1 cellular context compared by ENCODE assay signal in the genomic region with DNA sequence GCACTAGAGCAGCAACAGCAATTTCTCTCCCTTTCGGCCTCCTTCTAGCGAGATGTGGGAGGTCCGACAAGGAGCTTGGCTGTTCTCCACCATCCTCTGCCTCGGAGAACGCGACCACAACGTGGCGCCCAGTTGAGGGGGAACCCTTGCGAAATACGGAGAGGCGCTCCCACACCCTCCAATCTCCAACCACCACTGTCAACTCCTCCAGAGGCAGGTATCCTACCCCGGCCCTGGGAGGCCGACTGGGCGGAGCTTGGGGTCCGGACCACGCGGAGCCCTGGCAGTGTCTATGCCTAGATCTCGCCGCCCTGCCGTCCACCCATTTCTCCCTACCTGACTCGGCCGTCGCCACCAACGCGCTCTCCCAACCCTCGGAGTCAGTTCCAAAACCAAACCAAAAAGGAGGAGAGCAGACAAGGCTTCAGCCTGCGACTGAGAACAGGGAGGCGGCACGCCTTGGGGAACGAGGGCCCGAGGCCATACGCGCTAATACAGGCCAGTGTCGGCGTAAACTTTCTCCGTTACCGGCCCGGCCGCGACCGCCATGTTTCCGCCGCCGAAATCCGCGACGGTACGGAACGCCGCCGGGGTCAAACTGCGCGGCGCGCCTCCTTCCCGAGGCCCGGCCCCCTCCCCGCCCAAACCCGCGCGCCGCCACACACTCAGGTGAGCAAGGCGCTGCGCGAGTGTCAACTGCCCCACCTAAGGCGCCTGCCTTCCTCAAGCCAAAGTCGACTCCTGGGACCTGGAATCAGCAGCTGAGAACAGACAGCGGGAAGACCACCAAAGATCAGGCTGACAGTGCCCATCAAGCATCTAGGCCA.
TF ChIP-seq lines count a peak whose summit lies in the region.

A gene with protein sequence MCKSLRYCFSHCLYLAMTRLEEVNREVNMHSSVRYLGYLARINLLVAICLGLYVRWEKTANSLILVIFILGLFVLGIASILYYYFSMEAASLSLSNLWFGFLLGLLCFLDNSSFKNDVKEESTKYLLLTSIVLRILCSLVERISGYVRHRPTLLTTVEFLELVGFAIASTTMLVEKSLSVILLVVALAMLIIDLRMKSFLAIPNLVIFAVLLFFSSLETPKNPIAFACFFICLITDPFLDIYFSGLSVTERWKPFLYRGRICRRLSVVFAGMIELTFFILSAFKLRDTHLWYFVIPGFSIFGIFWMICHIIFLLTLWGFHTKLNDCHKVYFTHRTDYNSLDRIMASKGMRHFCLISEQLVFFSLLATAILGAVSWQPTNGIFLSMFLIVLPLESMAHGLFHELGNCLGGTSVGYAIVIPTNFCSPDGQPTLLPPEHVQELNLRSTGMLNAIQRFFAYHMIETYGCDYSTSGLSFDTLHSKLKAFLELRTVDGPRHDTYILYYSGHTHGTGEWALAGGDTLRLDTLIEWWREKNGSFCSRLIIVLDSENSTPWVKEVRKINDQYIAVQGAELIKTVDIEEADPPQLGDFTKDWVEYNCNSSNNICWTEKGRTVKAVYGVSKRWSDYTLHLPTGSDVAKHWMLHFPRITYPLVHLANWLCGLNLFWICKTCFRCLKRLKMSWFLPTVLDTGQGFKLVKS (minus strand): TSS at position 570 of the 827 bp plus-strand sequence. CDS start 5,568 bp downstream, outside the sequence.

TF ChIP-seq in HepG2, 621 proteins besides CTCF, POLR2A, EP300 and RAD21 (continued from another document and continues in another):
- TF ChIP-seq, protein P1, sequence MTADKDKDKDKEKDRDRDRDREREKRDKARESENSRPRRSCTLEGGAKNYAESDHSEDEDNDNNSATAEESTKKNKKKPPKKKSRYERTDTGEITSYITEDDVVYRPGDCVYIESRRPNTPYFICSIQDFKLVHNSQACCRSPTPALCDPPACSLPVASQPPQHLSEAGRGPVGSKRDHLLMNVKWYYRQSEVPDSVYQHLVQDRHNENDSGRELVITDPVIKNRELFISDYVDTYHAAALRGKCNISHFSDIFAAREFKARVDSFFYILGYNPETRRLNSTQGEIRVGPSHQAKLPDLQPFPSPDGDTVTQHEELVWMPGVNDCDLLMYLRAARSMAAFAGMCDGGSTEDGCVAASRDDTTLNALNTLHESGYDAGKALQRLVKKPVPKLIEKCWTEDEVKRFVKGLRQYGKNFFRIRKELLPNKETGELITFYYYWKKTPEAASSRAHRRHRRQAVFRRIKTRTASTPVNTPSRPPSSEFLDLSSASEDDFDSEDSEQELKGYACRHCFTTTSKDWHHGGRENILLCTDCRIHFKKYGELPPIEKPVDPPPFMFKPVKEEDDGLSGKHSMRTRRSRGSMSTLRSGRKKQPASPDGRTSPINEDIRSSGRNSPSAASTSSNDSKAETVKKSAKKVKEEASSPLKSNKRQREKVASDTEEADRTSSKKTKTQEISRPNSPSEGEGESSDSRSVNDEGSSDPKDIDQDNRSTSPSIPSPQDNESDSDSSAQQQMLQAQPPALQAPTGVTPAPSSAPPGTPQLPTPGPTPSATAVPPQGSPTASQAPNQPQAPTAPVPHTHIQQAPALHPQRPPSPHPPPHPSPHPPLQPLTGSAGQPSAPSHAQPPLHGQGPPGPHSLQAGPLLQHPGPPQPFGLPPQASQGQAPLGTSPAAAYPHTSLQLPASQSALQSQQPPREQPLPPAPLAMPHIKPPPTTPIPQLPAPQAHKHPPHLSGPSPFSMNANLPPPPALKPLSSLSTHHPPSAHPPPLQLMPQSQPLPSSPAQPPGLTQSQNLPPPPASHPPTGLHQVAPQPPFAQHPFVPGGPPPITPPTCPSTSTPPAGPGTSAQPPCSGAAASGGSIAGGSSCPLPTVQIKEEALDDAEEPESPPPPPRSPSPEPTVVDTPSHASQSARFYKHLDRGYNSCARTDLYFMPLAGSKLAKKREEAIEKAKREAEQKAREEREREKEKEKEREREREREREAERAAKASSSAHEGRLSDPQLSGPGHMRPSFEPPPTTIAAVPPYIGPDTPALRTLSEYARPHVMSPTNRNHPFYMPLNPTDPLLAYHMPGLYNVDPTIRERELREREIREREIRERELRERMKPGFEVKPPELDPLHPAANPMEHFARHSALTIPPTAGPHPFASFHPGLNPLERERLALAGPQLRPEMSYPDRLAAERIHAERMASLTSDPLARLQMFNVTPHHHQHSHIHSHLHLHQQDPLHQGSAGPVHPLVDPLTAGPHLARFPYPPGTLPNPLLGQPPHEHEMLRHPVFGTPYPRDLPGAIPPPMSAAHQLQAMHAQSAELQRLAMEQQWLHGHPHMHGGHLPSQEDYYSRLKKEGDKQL (CRISPR knock-in tag; IDR thresholded peaks at IDR 0.05; ENCODE audit: low read depth): no peak; the same call in 1 of the 2 replicates
- TF ChIP-seq ZNF282 (IDR thresholded peaks at IDR 0.05; ENCODE audit: partially characterized antibody) (no peak), CEBPG (CRISPR knock-in tag; IDR thresholded peaks at IDR 0.05) (peak; percentile 76), CCAR2 (optimal IDR thresholded peaks at IDR 0.05; ENCODE audit: low read depth, low read length) (no peak), KDM2A (CRISPR knock-in tag; IDR thresholded peaks at IDR 0.05; ENCODE audit: borderline replicate concordance, low read depth) (peak; percentile 92), ZNF430 (CRISPR knock-in tag; IDR thresholded peaks at IDR 0.05) (0 out of 2 replicates have a peak, but pooled peaks have one; percentile 34), CBX2 (IDR thresholded peaks at IDR 0.05; ENCODE audit: low read depth, low read length) (no peak), CBX2 (CRISPR knock-in tag; IDR thresholded peaks at IDR 0.05; ENCODE audit: low read depth) (no peak), MLX (CRISPR knock-in tag; IDR thresholded peaks at IDR 0.05) (no peak), RARG (CRISPR knock-in tag; IDR thresholded peaks at IDR 0.05; ENCODE audit: low read depth) (no peak), ZNF850 (CRISPR knock-in tag; conservative IDR thresholded peaks at IDR 0.05) (no peak), PLRG1 (conservative IDR thresholded peaks at IDR 0.05) (no peak), MBD4 (IDR thresholded peaks at IDR 0.05; ENCODE audit: borderline replicate concordance, low read length) (no peak), THAP11 (CRISPR knock-in tag; IDR thresholded peaks at IDR 0.05) (peak; percentile 73), ZNF256 (CRISPR knock-in tag; conservative IDR thresholded peaks at IDR 0.05) (no peak), SP2 (CRISPR knock-in tag; IDR thresholded peaks at IDR 0.05) (no peak), ZNF101 (CRISPR knock-in tag; IDR thresholded peaks at IDR 0.05; ENCODE audit: borderline replicate concordance, low read depth) (no peak), ATF7 (IDR thresholded peaks at IDR 0.05) (no peak), ATF7 (CRISPR knock-in tag; IDR thresholded peaks at IDR 0.05) (no peak), ZNF790 (CRISPR knock-in tag; IDR thresholded peaks at IDR 0.05; ENCODE audit: borderline replicate concordance) (peak; percentile 47; the same call in 1 of the 2 replicates), ATF4 (CRISPR knock-in tag; IDR thresholded peaks at IDR 0.05) (no peak), TOE1 (CRISPR knock-in tag; IDR thresholded peaks at IDR 0.05) (no peak), RFXANK (CRISPR knock-in tag; IDR thresholded peaks at IDR 0.05) (no peak), JARID2 (CRISPR knock-in tag; IDR thresholded peaks at IDR 0.05; ENCODE audit: insufficient replicate concordance) (no peak), ZNF460 (CRISPR knock-in tag; IDR thresholded peaks at IDR 0.05; ENCODE audit: borderline replicate concordance) (no peak), ATF1 (CRISPR knock-in tag; IDR thresholded peaks at IDR 0.05) (no peak), ZNF550 (CRISPR knock-in tag; IDR thresholded peaks at IDR 0.05; ENCODE audit: borderline replicate concordance) (no peak), TEF (CRISPR knock-in tag; IDR thresholded peaks at IDR 0.05) (no peak)
- TF ChIP-seq, protein P2, sequence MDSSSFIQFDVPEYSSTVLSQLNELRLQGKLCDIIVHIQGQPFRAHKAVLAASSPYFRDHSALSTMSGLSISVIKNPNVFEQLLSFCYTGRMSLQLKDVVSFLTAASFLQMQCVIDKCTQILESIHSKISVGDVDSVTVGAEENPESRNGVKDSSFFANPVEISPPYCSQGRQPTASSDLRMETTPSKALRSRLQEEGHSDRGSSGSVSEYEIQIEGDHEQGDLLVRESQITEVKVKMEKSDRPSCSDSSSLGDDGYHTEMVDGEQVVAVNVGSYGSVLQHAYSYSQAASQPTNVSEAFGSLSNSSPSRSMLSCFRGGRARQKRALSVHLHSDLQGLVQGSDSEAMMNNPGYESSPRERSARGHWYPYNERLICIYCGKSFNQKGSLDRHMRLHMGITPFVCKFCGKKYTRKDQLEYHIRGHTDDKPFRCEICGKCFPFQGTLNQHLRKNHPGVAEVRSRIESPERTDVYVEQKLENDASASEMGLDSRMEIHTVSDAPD (CRISPR knock-in tag; IDR thresholded peaks at IDR 0.05): peak; percentile 78; the same call in 1 of the 2 replicates
- TF ChIP-seq, protein P3, sequence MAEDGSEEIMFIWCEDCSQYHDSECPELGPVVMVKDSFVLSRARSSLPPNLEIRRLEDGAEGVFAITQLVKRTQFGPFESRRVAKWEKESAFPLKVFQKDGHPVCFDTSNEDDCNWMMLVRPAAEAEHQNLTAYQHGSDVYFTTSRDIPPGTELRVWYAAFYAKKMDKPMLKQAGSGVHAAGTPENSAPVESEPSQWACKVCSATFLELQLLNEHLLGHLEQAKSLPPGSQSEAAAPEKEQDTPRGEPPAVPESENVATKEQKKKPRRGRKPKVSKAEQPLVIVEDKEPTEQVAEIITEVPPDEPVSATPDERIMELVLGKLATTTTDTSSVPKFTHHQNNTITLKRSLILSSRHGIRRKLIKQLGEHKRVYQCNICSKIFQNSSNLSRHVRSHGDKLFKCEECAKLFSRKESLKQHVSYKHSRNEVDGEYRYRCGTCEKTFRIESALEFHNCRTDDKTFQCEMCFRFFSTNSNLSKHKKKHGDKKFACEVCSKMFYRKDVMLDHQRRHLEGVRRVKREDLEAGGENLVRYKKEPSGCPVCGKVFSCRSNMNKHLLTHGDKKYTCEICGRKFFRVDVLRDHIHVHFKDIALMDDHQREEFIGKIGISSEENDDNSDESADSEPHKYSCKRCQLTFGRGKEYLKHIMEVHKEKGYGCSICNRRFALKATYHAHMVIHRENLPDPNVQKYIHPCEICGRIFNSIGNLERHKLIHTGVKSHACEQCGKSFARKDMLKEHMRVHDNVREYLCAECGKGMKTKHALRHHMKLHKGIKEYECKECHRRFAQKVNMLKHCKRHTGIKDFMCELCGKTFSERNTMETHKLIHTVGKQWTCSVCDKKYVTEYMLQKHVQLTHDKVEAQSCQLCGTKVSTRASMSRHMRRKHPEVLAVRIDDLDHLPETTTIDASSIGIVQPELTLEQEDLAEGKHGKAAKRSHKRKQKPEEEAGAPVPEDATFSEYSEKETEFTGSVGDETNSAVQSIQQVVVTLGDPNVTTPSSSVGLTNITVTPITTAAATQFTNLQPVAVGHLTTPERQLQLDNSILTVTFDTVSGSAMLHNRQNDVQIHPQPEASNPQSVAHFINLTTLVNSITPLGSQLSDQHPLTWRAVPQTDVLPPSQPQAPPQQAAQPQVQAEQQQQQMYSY (CRISPR knock-in tag; IDR thresholded peaks at IDR 0.05): no peak
- TF ChIP-seq, protein P4, sequence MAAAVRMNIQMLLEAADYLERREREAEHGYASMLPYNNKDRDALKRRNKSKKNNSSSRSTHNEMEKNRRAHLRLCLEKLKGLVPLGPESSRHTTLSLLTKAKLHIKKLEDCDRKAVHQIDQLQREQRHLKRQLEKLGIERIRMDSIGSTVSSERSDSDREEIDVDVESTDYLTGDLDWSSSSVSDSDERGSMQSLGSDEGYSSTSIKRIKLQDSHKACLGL (CRISPR knock-in tag; IDR thresholded peaks at IDR 0.05): no peak
- TF ChIP-seq, protein P5, sequence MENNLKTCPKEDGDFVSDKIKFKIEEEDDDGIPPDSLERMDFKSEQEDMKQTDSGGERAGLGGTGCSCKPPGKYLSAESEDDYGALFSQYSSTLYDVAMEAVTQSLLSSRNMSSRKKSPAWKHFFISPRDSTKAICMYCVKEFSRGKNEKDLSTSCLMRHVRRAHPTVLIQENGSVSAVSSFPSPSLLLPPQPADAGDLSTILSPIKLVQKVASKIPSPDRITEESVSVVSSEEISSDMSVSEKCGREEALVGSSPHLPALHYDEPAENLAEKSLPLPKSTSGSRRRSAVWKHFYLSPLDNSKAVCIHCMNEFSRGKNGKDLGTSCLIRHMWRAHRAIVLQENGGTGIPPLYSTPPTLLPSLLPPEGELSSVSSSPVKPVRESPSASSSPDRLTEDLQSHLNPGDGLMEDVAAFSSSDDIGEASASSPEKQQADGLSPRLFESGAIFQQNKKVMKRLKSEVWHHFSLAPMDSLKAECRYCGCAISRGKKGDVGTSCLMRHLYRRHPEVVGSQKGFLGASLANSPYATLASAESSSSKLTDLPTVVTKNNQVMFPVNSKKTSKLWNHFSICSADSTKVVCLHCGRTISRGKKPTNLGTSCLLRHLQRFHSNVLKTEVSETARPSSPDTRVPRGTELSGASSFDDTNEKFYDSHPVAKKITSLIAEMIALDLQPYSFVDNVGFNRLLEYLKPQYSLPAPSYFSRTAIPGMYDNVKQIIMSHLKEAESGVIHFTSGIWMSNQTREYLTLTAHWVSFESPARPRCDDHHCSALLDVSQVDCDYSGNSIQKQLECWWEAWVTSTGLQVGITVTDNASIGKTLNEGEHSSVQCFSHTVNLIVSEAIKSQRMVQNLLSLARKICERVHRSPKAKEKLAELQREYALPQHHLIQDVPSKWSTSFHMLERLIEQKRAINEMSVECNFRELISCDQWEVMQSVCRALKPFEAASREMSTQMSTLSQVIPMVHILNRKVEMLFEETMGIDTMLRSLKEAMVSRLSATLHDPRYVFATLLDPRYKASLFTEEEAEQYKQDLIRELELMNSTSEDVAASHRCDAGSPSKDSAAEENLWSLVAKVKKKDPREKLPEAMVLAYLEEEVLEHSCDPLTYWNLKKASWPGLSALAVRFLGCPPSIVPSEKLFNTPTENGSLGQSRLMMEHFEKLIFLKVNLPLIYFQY (CRISPR knock-in tag; IDR thresholded peaks at IDR 0.05; ENCODE audit: borderline replicate concordance): no peak
